In the genomic region with DNA sequence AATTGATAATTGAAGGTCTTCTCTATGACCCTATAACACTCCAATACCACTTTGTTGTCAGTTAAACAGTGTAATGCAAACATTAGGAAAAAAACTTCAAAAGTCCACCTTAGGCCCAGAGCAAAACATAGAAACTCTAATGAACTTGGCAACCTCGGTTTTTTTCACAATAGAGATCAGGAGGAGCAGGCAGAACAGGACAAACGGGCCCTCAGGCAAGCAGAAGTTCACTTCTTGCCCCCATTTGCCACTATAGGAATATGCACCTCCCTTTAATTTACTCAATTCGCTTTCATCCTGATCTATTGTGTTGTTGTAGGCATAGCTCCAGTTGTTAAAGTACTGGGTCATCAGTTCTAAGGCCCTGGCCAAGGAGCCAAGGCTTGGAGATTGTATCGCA, we compare ENCODE assay signal across 29 cellular contexts.
"Had no signal": no experiment of that assay in that cellular context is flagged by ENCODE, and none has a peak within 500 bp of the region (broad histone marks: within the 10 kb centered on the region; RNA-seq: fewer than 3 reads in every experiment).

No MANE protein-coding gene starts in this region.

- H3K9me3 Mint-ChIP-seq: activated naive CD4-positive, alpha-beta T cell treated with anti-CD3 and anti-CD28 coated beads, Interleukin-2, amount 10 ng/mL, durations not matched to agents 7 days and 5 days; activated naive CD8-positive, alpha-beta T cell treated with anti-CD3 and anti-CD28 coated beads, Interleukin-2, amount 10 ng/mL, durations not matched to agents 7 days and 5 days; activated T-helper 1 cell treated with anti-CD3 and anti-CD28 coated beads, Interleukin-12 subunit alpha, Interleukin-12 subunit beta, Interleukin-2, Interleukin-4 antibody, amounts not matched to agents 30 ng/mL and 10 ng/mL and 1 ng/mL, durations not matched to agents 14 hours and 24 hours and 36 hours; effector memory CD8-positive, alpha-beta T cell; natural killer cell; stimulated activated naive B cell treated with anti-CD40 and anti-IgM and Interleukin-4, amounts not matched to agents 10 μg/mL and 1 μg/mL and 100 μg/mL, for 72 hours; T-cell; T-helper 2 cell treated with Interferon-gamma antibody and Interleukin-4, amounts not matched to agents 5 μg/mL and 100 μg/mL, for 36 hours had no signal

- H3K36me3 Mint-ChIP-seq: activated naive CD4-positive, alpha-beta T cell treated with anti-CD3 and anti-CD28 coated beads, Interleukin-2, amount 10 ng/mL, durations not matched to agents 7 days and 5 days; natural killer cell had no signal

- H3K4me3 Mint-ChIP-seq: activated CD4-positive, alpha-beta T cell treated with anti-CD3 and anti-CD28 coated beads for 36 hours; activated naive CD4-positive, alpha-beta T cell treated with anti-CD3 and anti-CD28 coated beads, Interleukin-2, amount 10 ng/mL, durations not matched to agents 7 days and 5 days; activated naive CD8-positive, alpha-beta T cell treated with anti-CD3 and anti-CD28 coated beads, Interleukin-2, amount 10 ng/mL, durations not matched to agents 7 days and 5 days; activated T-helper 1 cell treated with anti-CD3 and anti-CD28 coated beads, Interleukin-12 subunit alpha, Interleukin-12 subunit beta, Interleukin-2, Interleukin-4 antibody, amounts not matched to agents 30 ng/mL and 10 ng/mL and 1 ng/mL, durations not matched to agents 14 hours and 24 hours and 36 hours; effector memory CD8-positive, alpha-beta T cell; natural killer cell; stimulated activated naive B cell treated with anti-CD40 and anti-IgM and Interleukin-4, amounts not matched to agents 10 μg/mL and 1 μg/mL and 100 μg/mL, for 72 hours; T-cell; T-helper 2 cell treated with Interferon-gamma antibody and Interleukin-4, amounts not matched to agents 5 μg/mL and 100 μg/mL, for 36 hours had no signal

- H3K4me2 ChIP-seq: smooth muscle cell had no signal

- H3K27me3 Mint-ChIP-seq: activated CD4-positive, alpha-beta T cell treated with anti-CD3 and anti-CD28 coated beads for 36 hours; activated naive CD4-positive, alpha-beta T cell treated with anti-CD3 and anti-CD28 coated beads, Interleukin-2, amount 10 ng/mL, durations not matched to agents 7 days and 5 days; activated naive CD8-positive, alpha-beta T cell treated with anti-CD3 and anti-CD28 coated beads, Interleukin-2, amount 10 ng/mL, durations not matched to agents 7 days and 5 days; effector memory CD8-positive, alpha-beta T cell; stimulated activated naive B cell treated with anti-CD40 and anti-IgM and Interleukin-4, amounts not matched to agents 10 μg/mL and 1 μg/mL and 100 μg/mL, for 72 hours; T-cell had no signal

- H3K36me3 ChIP-seq: brain microvascular endothelial cell, thyroid gland had no signal

- H3K27ac ChIP-seq: ascending aorta, brain microvascular endothelial cell, left lung, lower lobe of right lung, stomach had no signal

- ATAC-seq: activated CD4-positive, alpha-beta T cell treated with anti-CD3 and anti-CD28 coated beads for 36 hours; effector memory CD8-positive, alpha-beta T cell; left lung; lower lobe of right lung; natural killer cell; stimulated activated naive B cell treated with anti-CD40 and anti-IgM and Interleukin-4, amounts not matched to agents 10 μg/mL and 1 μg/mL and 100 μg/mL, for 72 hours; T-cell had no signal

- H3K27ac Mint-ChIP-seq: activated naive CD4-positive, alpha-beta T cell treated with anti-CD3 and anti-CD28 coated beads, Interleukin-2, amount 10 ng/mL, durations not matched to agents 7 days and 5 days; activated naive CD8-positive, alpha-beta T cell treated with anti-CD3 and anti-CD28 coated beads, Interleukin-2, amount 10 ng/mL, durations not matched to agents 7 days and 5 days; activated T-helper 1 cell treated with anti-CD3 and anti-CD28 coated beads, Interleukin-12 subunit alpha, Interleukin-12 subunit beta, Interleukin-2, Interleukin-4 antibody, amounts not matched to agents 30 ng/mL and 10 ng/mL and 1 ng/mL, durations not matched to agents 14 hours and 24 hours and 36 hours; effector memory CD8-positive, alpha-beta T cell; natural killer cell; stimulated activated naive B cell treated with anti-CD40 and anti-IgM and Interleukin-4, amounts not matched to agents 10 μg/mL and 1 μg/mL and 100 μg/mL, for 72 hours; T-cell; T-helper 2 cell treated with Interferon-gamma antibody and Interleukin-4, amounts not matched to agents 5 μg/mL and 100 μg/mL, for 36 hours had no signal

- DNase-seq: activated CD4-positive, alpha-beta T cell treated with anti-CD3 and anti-CD28 coated beads for 36 hours; activated CD4-positive, alpha-beta T cell treated with anti-CD3 and anti-CD28 coated beads, Interleukin-2, amount 50 U/mL, for 4 hours; activated CD4-positive, CD25-positive, alpha-beta regulatory T cell; activated gamma-delta T cell; activated naive CD4-positive, alpha-beta T cell treated with anti-CD3 and anti-CD28 coated beads, Interleukin-2, amount 10 ng/mL, durations not matched to agents 7 days and 5 days; activated naive CD8-positive, alpha-beta T cell treated with anti-CD3 and anti-CD28 coated beads, Interleukin-2, amount 10 ng/mL, durations not matched to agents 7 days and 5 days; activated T-cell treated with anti-CD3 and anti-CD28 coated beads for 4 hours; brain microvascular endothelial cell; caudate nucleus; cortex of kidney; effector memory CD8-positive, alpha-beta T cell; foreskin melanocyte; kidney glomerular epithelial cell; left lung; lower lobe of right lung; mesenchymal stem cell; natural killer cell; stimulated activated CD4-positive, alpha-beta T cell treated with anti-CD3 and anti-CD28 coated beads, Interleukin-1b, Interleukin-23, amount 100 ng/mL, for 48 hours; stimulated activated CD4-positive, alpha-beta T cell treated with anti-CD3 and anti-CD28 coated beads, Interleukin-4, amount 100 ng/mL, for 4 hours; stimulated activated CD8-positive, alpha-beta memory T cell treated with anti-CD3 and anti-CD28 coated beads, Interleukin-4, amount 100 ng/mL, for 48 hours; stimulated activated naive B cell treated with anti-CD40 and anti-IgM and Interleukin-4, amounts not matched to agents 10 μg/mL and 1 μg/mL and 100 μg/mL, for 72 hours; stomach; T-cell; thyroid gland had no signal

- H3K4me3 ChIP-seq: ascending aorta, left lung, lower lobe of right lung, smooth muscle cell, stomach, thyroid gland had no signal

- H3K27me3 ChIP-seq: ascending aorta, brain microvascular endothelial cell, left lung, stomach, thyroid gland had no signal

- H3K9me3 ChIP-seq: ascending aorta, left lung, lower lobe of right lung, stomach, thyroid gland had no signal

- FAIRE-seq: urothelium cell line had no signal
